ENCODE assay signal across 8 cellular contexts in the genomic region with DNA sequence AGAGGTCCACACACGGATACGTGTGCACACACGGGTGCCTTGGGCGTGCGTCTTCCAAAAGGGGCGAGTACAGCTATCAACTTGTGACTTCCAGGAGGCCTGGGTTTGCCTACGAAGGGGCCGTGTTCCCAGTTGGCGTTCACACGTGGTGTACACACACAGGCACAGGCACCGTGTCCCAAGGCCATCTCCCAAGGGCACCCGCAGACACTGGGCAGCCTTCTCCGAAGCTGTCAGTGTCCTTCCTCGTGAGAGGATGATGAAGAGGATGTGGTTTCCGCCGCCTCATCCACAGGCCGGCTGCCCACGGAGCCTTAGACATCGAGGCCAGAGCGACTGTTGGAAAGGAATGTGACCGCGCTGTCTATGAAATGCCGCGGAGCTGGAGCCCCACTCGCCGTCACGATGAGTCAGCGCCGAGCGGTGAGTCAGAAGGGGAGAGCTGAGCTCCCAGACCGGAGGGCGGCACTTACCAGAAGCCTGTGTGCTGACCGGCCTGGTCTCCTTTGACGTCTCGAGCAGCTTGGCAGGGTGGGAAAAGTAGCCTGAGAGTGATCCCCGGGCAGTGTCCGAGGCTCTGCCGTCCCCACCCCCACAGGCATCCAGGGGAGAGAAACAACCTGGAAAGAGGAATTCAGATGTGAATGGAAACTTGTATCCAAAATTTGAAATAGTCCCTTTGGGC.
A peak's percentile ranks its signal among the peaks of the same experiment; 100 is the strongest.
DNase-seq lines count a peak whose midpoint lies in the region; ATAC-seq, FAIRE-seq and TF ChIP-seq lines count a peak whose summit lies in the region.

No MANE protein-coding gene starts in this region.

- H3K79me2 ChIP-seq in GM23338 (replicated peaks; ENCODE audit: insufficient read depth), result no peaks in the 10 kb centered on the region

- H3K4me3 Mint-ChIP-seq in GM23338, result peak overlapping the region; percentile 30; the same call in 2 of the 3 replicates

- H3K27ac ChIP-seq in GM23338 (ENCODE audit: low read depth) (peak overlapping the region; percentile 63; the same call in 1 of the 2 replicates), coronary artery (peak overlapping the region; percentile 96 to 100)

- no peak for TF ChIP-seq CTCF in GM23338 (conservative IDR thresholded peaks at IDR 0.05; ENCODE audit: low read depth in 2 of 2)
- no peak for TF ChIP-seq CTCF in coronary artery (IDR thresholded peaks at IDR 0.05)
- TF ChIP-seq CTCF in lower leg skin (IDR thresholded peaks at IDR 0.05), result no peak

- H3K36me3 ChIP-seq in GM23338 (ENCODE audit: insufficient read depth), result no peaks in the 10 kb centered on the region

- H3K4me2 ChIP-seq in GM23338, result no peak overlapping the region

- H3K9me3 Mint-ChIP-seq in GM23338, result no peaks in the 10 kb centered on the region

- no peak for TF ChIP-seq POLR2A in lower leg skin (IDR thresholded peaks at IDR 0.05)

- ATAC-seq in GM23338, result peak; percentile 66

- peak; percentile 48 for FAIRE-seq in TTC549 (lab: Jason Lieb, UNC)

- intact Hi-C loops in lower leg skin (cut with DNase I; ENCODE audit: low total_unique reads), result no loop called here

- peaks cover 39% of the 10 kb centered on the region for H3K4me1 Mint-ChIP-seq in GM23338

- H3K27me3 ChIP-seq in GM23338 (ENCODE audit: insufficient read depth), result no peaks in the 10 kb centered on the region

- DNase-seq in GM23338 (ENCODE audit: low spot score) (peak; percentile 47), coronary artery (ENCODE audit: low spot score) (peak; percentile 99), lower leg skin (ENCODE audit: low spot score in 2 of 2) (peak; percentile 71 to 97), NCI-H2196 treated with DMSO at 0.1 percent for 48 hours (lab: John Stamatoyannopoulos, UW; ENCODE audit: unreplicated experiment) (no peak), NCI-H526 treated with DMSO at 0.1 percent for 48 hours (lab: John Stamatoyannopoulos, UW) (no peak), GM19240 (ENCODE audit: insufficient read length, low spot score) (no peak)
- peak; percentile 58 to 61 for DNase-seq in stimulated activated CD4-positive, alpha-beta T cell treated with anti-CD3 and anti-CD28 coated beads, Interleukin-4, amount 100 ng/mL, for 4 hours

- no peaks in the 10 kb centered on the region for H3K36me3 Mint-ChIP-seq in GM23338 (ENCODE audit: low read depth)

- H3K27ac Mint-ChIP-seq in GM23338, result peak overlapping the region; percentile 68; the same call in 1 of the 2 replicates

- H3K4me1 ChIP-seq in GM23338 (ENCODE audit: insufficient read depth), result peaks cover 7% of the 10 kb centered on the region

- H4K20me1 ChIP-seq in GM23338 (replicated peaks; ENCODE audit: insufficient read depth), result no peaks in the 10 kb centered on the region

- peak overlapping the region; percentile 69 for H2AFZ ChIP-seq in GM23338

- H3K4me3 ChIP-seq in GM23338 (no peak overlapping the region), coronary artery (peak overlapping the region; percentile 59), lower leg skin (ENCODE audit: low read depth, poor library complexity, severe bottlenecking) (no peak overlapping the region)

- 27 to 28% methylated on average over 28 to 38 of the region's 38 CpGs for WGBS in lower leg skin, 2 donors

- no peaks in the 10 kb centered on the region for H3K9me2 ChIP-seq in GM23338 (ENCODE audit: insufficient read depth)

- no peaks in the 10 kb centered on the region for H3F3A ChIP-seq in GM23338 (replicated peaks; ENCODE audit: low read depth)

- peaks cover 41% of the 10 kb centered on the region for H3K27me3 Mint-ChIP-seq in GM23338 (ENCODE audit: insufficient read depth, low read depth, poor library complexity)

TF ChIP-seq in GM23338, 12 proteins besides CTCF, POLR2A, EP300 and RAD21:
- TF ChIP-seq CREB1 (CRISPR knock-in tag; IDR thresholded peaks at IDR 0.05; ENCODE audit: low read depth) (0 out of 2 replicates have a peak, but pooled peaks have one; percentile 13), EZH2 (IDR thresholded peaks at IDR 0.05; ENCODE audit: low read depth, unreplicated experiment) (no peak)

Comparison
In these comparisons a context has a peak if more than half of its experiments do, and no peak if none do; other contexts are left out.
1. DNase-seq: peak in GM23338 (single experiment), coronary artery (single experiment), lower leg skin (2 of 2) and stimulated activated CD4-positive, alpha-beta T cell treated with anti-CD3 and anti-CD28 coated beads, Interleukin-4, amount 100 ng/mL, for 4 hours (2 of 2); none in NCI-H2196 treated with DMSO at 0.1 percent for 48 hours (single experiment), NCI-H526 treated with DMSO at 0.1 percent for 48 hours (single experiment) and GM19240 (single experiment).